17 cellular contexts compared by ENCODE assay signal in genomic region chr15:63895787-63896218, GRCh38.
DNase-seq lines count a peak whose midpoint lies in the region; ATAC-seq and TF ChIP-seq lines count a peak whose summit lies in the region.
"Had no signal": no experiment of that assay in that cellular context is flagged by ENCODE, and none has a peak within 500 bp of the region (broad histone marks: within the 10 kb centered on the region; RNA-seq: fewer than 3 reads in every experiment).

No MANE protein-coding gene starts in this region.

- peak overlapping the region; percentile 66 for H3K27ac Mint-ChIP-seq in activated naive CD8-positive, alpha-beta T cell
- no peak overlapping the region for H3K27ac Mint-ChIP-seq in activated naive CD8-positive, alpha-beta T cell treated with anti-CD3 and anti-CD28 coated beads, Interleukin-2, amount 50 U/mL, for 24 hours
- H3K27ac Mint-ChIP-seq in activated T-helper 1 cell treated with anti-CD3 and anti-CD28 coated beads, Interleukin-12 subunit alpha, Interleukin-12 subunit beta, Interleukin-2, Interleukin-4 antibody, amounts not matched to agents 30 ng/mL and 10 ng/mL and 1 ng/mL, durations not matched to agents 14 hours and 24 hours and 36 hours = peak overlapping the region; percentile 61
- H3K27ac Mint-ChIP-seq in natural killer cell treated with Interleukin-12 subunit alpha and Interleukin-12 subunit beta and Interleukin-15 and Interleukin-18, amount 100 ng/mL, for 72 hours = peak overlapping the region; percentile 63 to 68

- H3K9me3 ChIP-seq in vagina = no peaks in the 10 kb centered on the region
- H3K9me3 ChIP-seq: Caco-2, lower lobe of right lung, SK-N-SH had no signal

- peaks cover 86% of the 10 kb centered on the region for H3K4me1 Mint-ChIP-seq in activated naive CD8-positive, alpha-beta T cell (ENCODE audit: low read depth)
- peaks cover 78% of the 10 kb centered on the region for H3K4me1 Mint-ChIP-seq in activated naive CD8-positive, alpha-beta T cell treated with anti-CD3 and anti-CD28 coated beads, Interleukin-2, amount 50 U/mL, for 24 hours
- peaks cover 90% of the 10 kb centered on the region for H3K4me1 Mint-ChIP-seq in activated T-helper 1 cell treated with anti-CD3 and anti-CD28 coated beads, Interleukin-12 subunit alpha, Interleukin-12 subunit beta, Interleukin-2, Interleukin-4 antibody, amounts not matched to agents 30 ng/mL and 10 ng/mL and 1 ng/mL, durations not matched to agents 14 hours and 24 hours and 36 hours (ENCODE audit: low read depth)
- H3K4me1 Mint-ChIP-seq in natural killer cell treated with Interleukin-12 subunit alpha and Interleukin-12 subunit beta and Interleukin-15 and Interleukin-18, amount 100 ng/mL, for 72 hours (ENCODE audit: low read depth in 2 of 2) = peaks cover 86% of the 10 kb centered on the region in 2 donors

- H3K36me3 ChIP-seq in vagina = no peaks in the 10 kb centered on the region
- H3K36me3 ChIP-seq: lower lobe of right lung had no signal

- no peak overlapping the region for H3K4me3 ChIP-seq in vagina
- H3K4me3 ChIP-seq: lower lobe of right lung had no signal

- DNase-seq in activated naive CD8-positive, alpha-beta T cell treated with anti-CD3 and anti-CD28 coated beads, Interleukin-2, amount 50 U/mL, for 24 hours = no peak
- DNase-seq in activated T-helper 1 cell treated with anti-CD3 and anti-CD28 coated beads, Interleukin-12 subunit alpha, Interleukin-12 subunit beta, Interleukin-2, Interleukin-4 antibody, amounts not matched to agents 30 ng/mL and 10 ng/mL and 1 ng/mL, durations not matched to agents 14 hours and 24 hours and 36 hours (ENCODE audit: low spot score) = no peak
- DNase-seq in natural killer cell treated with Interleukin-12 subunit alpha and Interleukin-12 subunit beta and Interleukin-15 and Interleukin-18, amount 100 ng/mL, for 72 hours (ENCODE audit: low spot score) = no peak
- no peak for DNase-seq in vagina (ENCODE audit: extremely low spot score in 2 of 2)
- DNase-seq in NCI-H1694 (lab: John Stamatoyannopoulos, UW) = no peak
- DNase-seq in NCI-H774 (lab: John Stamatoyannopoulos, UW) = no peak
- DNase-seq in caudate nucleus (lab: John Stamatoyannopoulos, UW) = no peak
- DNase-seq: activated CD4-positive, alpha-beta T cell treated with anti-CD3 and anti-CD28 coated beads for 1 hour; activated naive CD4-positive, alpha-beta T cell treated with anti-CD3 and anti-CD28 coated beads, Interleukin-2, amount 50 U/mL, for 16 hours; Caco-2; lower lobe of right lung; MM.1S; NCI-H146; NCI-H69; SK-N-SH; stimulated activated CD4-positive, alpha-beta T cell treated with anti-CD3 and anti-CD28 coated beads, Interleukin-12 subunit alpha, Interleukin-12 subunit beta, amount 100 ng/mL, for 4 hours had no signal

- H3K27me3 ChIP-seq in vagina = no peaks in the 10 kb centered on the region

- H3K27ac ChIP-seq in vagina = peak overlapping the region; percentile 39
- H3K27ac ChIP-seq in caudate nucleus (ENCODE audit: low read depth, low read length) = no peak overlapping the region
- H3K27ac ChIP-seq: lower lobe of right lung had no signal

- H3K4me3 Mint-ChIP-seq in activated naive CD8-positive, alpha-beta T cell = no peak overlapping the region
- H3K4me3 Mint-ChIP-seq in activated naive CD8-positive, alpha-beta T cell treated with anti-CD3 and anti-CD28 coated beads, Interleukin-2, amount 50 U/mL, for 24 hours = no peak overlapping the region
- H3K4me3 Mint-ChIP-seq in activated T-helper 1 cell treated with anti-CD3 and anti-CD28 coated beads, Interleukin-12 subunit alpha, Interleukin-12 subunit beta, Interleukin-2, Interleukin-4 antibody, amounts not matched to agents 30 ng/mL and 10 ng/mL and 1 ng/mL, durations not matched to agents 14 hours and 24 hours and 36 hours = peak overlapping the region; percentile 17
- H3K4me3 Mint-ChIP-seq in natural killer cell treated with Interleukin-12 subunit alpha and Interleukin-12 subunit beta and Interleukin-15 and Interleukin-18, amount 100 ng/mL, for 72 hours = peak overlapping the region; percentile 85

- intact Hi-C loops in activated T-helper 1 cell treated with anti-CD3 and anti-CD28 coated beads, Interleukin-12 subunit alpha, Interleukin-12 subunit beta, Interleukin-2, Interleukin-4 antibody, amounts not matched to agents 30 ng/mL and 10 ng/mL and 1 ng/mL, durations not matched to agents 14 hours and 24 hours and 36 hours (cut with micrococcal nuclease) = loop anchor here (1.0 to 2.0 kb wide), 3 partner anchors 25 to 74 kb away; no protein-coding TSS in a partner anchor
- intact Hi-C loops in vagina (cut with DNase I) = loop anchor here (10.0 kb wide), 1 partner anchor 141 kb away; no protein-coding TSS in a partner anchor

- H3K36me3 Mint-ChIP-seq in activated naive CD8-positive, alpha-beta T cell = no peaks in the 10 kb centered on the region
- no peaks in the 10 kb centered on the region for H3K36me3 Mint-ChIP-seq in activated naive CD8-positive, alpha-beta T cell treated with anti-CD3 and anti-CD28 coated beads, Interleukin-2, amount 50 U/mL, for 24 hours (ENCODE audit: low read depth)
- peaks cover 2% of the 10 kb centered on the region for H3K36me3 Mint-ChIP-seq in activated T-helper 1 cell treated with anti-CD3 and anti-CD28 coated beads, Interleukin-12 subunit alpha, Interleukin-12 subunit beta, Interleukin-2, Interleukin-4 antibody, amounts not matched to agents 30 ng/mL and 10 ng/mL and 1 ng/mL, durations not matched to agents 14 hours and 24 hours and 36 hours (ENCODE audit: low read depth)
- no peaks in the 10 kb centered on the region for H3K36me3 Mint-ChIP-seq in natural killer cell treated with Interleukin-12 subunit alpha and Interleukin-12 subunit beta and Interleukin-15 and Interleukin-18, amount 100 ng/mL, for 72 hours

- TF ChIP-seq POLR2A in vagina (IDR thresholded peaks at IDR 0.05) = no peak

- H3K4me1 ChIP-seq in vagina = peaks cover 50% of the 10 kb centered on the region

- H3K9me3 Mint-ChIP-seq in activated naive CD8-positive, alpha-beta T cell (ENCODE audit: low read depth) = no peaks in the 10 kb centered on the region
- no peaks in the 10 kb centered on the region for H3K9me3 Mint-ChIP-seq in activated naive CD8-positive, alpha-beta T cell treated with anti-CD3 and anti-CD28 coated beads, Interleukin-2, amount 50 U/mL, for 24 hours
- no peaks in the 10 kb centered on the region for H3K9me3 Mint-ChIP-seq in activated T-helper 1 cell treated with anti-CD3 and anti-CD28 coated beads, Interleukin-12 subunit alpha, Interleukin-12 subunit beta, Interleukin-2, Interleukin-4 antibody, amounts not matched to agents 30 ng/mL and 10 ng/mL and 1 ng/mL, durations not matched to agents 14 hours and 24 hours and 36 hours
- H3K9me3 Mint-ChIP-seq in natural killer cell treated with Interleukin-12 subunit alpha and Interleukin-12 subunit beta and Interleukin-15 and Interleukin-18, amount 100 ng/mL, for 72 hours = no peaks in the 10 kb centered on the region

- no peak for TF ChIP-seq CTCF in vagina (IDR thresholded peaks at IDR 0.05)

- ATAC-seq in activated naive CD8-positive, alpha-beta T cell treated with anti-CD3 and anti-CD28 coated beads, Interleukin-2, amount 50 U/mL, for 24 hours = no peak
- ATAC-seq in natural killer cell treated with Interleukin-12 subunit alpha and Interleukin-12 subunit beta and Interleukin-15 and Interleukin-18, amount 100 ng/mL, for 72 hours = no peak

- H3K27me3 Mint-ChIP-seq in activated naive CD8-positive, alpha-beta T cell = no peaks in the 10 kb centered on the region
- peaks cover 8% of the 10 kb centered on the region for H3K27me3 Mint-ChIP-seq in activated naive CD8-positive, alpha-beta T cell treated with anti-CD3 and anti-CD28 coated beads, Interleukin-2, amount 50 U/mL, for 24 hours
- H3K27me3 Mint-ChIP-seq in activated T-helper 1 cell treated with anti-CD3 and anti-CD28 coated beads, Interleukin-12 subunit alpha, Interleukin-12 subunit beta, Interleukin-2, Interleukin-4 antibody, amounts not matched to agents 30 ng/mL and 10 ng/mL and 1 ng/mL, durations not matched to agents 14 hours and 24 hours and 36 hours (ENCODE audit: insufficient read depth) = peaks cover 4% of the 10 kb centered on the region
- peaks cover 0 to 4% of the 10 kb centered on the region in 2 donors for H3K27me3 Mint-ChIP-seq in natural killer cell treated with Interleukin-12 subunit alpha and Interleukin-12 subunit beta and Interleukin-15 and Interleukin-18, amount 100 ng/mL, for 72 hours

Comparison
In these comparisons a context has a peak if more than half of its experiments do, and no peak if none do; other contexts are left out.
1. H3K4me3 Mint-ChIP-seq: peak in activated T-helper 1 cell treated with anti-CD3 and anti-CD28 coated beads, Interleukin-12 subunit alpha, Interleukin-12 subunit beta, Interleukin-2, Interleukin-4 antibody, amounts not matched to agents 30 ng/mL and 10 ng/mL and 1 ng/mL, durations not matched to agents 14 hours and 24 hours and 36 hours (single experiment) and natural killer cell treated with Interleukin-12 subunit alpha and Interleukin-12 subunit beta and Interleukin-15 and Interleukin-18, amount 100 ng/mL, for 72 hours (single experiment); none in activated naive CD8-positive, alpha-beta T cell (single experiment) and activated naive CD8-positive, alpha-beta T cell treated with anti-CD3 and anti-CD28 coated beads, Interleukin-2, amount 50 U/mL, for 24 hours (single experiment).